1 cellular context compared by ENCODE assay signal in the genomic region with DNA sequence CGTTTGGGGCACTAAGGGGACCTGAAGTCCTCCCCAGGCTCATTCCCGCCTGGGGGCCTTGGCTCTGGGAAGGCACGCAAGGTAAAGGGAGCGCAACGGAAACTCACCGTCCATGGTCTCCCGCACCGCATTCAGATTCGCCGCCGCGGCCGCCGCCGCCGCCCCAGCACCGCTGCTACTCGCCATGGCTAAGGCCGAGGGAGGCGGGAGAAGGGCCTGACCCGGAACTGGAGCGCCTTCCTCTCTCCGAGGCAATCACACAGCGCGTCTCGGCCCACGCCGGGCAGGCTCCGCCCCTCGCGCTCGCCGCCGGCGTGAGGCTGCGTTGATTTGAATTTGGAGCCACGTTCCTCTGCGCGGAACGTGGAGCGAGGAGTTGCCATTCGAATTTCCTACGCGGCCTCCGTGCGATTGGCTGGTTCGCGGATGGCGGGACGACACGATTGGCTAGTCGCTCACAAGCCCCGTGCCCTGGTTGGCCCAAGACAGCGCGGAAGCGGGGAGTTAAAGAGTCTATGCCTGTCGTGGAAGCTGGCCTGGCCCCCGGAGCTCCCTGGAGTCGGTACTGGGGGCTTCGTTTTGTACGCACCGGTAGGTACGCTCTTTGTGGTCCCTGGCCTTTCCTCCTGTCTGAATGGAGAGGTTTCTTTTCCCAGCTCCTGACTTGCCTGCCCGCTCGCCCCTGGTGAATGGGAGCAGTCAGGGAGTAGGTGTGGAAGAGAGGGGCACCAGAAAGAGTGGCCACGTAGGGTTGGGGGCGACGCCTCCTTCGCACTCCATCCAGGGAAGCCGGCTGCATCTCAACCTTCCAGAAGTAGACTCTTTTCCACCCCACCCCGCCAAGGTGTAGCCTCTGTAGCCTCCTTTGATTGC.
A peak's percentile ranks its signal among the peaks of the same experiment; 100 is the strongest.
TF ChIP-seq lines count a peak whose summit lies in the region.

A gene (plus strand): TSS at position 507 of the 873 bp plus-strand sequence. CDS start 1,018 bp downstream, outside the sequence.
A gene with protein sequence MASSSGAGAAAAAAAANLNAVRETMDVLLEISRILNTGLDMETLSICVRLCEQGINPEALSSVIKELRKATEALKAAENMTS (minus strand): TSS at position 213 of the 873 bp plus-strand sequence. CDS start 27 bp downstream, at position 186.

TF ChIP-seq in HEK293, 187 proteins besides CTCF, POLR2A, EP300 and RAD21 (continued from another document):
- TF ChIP-seq, protein P1, sequence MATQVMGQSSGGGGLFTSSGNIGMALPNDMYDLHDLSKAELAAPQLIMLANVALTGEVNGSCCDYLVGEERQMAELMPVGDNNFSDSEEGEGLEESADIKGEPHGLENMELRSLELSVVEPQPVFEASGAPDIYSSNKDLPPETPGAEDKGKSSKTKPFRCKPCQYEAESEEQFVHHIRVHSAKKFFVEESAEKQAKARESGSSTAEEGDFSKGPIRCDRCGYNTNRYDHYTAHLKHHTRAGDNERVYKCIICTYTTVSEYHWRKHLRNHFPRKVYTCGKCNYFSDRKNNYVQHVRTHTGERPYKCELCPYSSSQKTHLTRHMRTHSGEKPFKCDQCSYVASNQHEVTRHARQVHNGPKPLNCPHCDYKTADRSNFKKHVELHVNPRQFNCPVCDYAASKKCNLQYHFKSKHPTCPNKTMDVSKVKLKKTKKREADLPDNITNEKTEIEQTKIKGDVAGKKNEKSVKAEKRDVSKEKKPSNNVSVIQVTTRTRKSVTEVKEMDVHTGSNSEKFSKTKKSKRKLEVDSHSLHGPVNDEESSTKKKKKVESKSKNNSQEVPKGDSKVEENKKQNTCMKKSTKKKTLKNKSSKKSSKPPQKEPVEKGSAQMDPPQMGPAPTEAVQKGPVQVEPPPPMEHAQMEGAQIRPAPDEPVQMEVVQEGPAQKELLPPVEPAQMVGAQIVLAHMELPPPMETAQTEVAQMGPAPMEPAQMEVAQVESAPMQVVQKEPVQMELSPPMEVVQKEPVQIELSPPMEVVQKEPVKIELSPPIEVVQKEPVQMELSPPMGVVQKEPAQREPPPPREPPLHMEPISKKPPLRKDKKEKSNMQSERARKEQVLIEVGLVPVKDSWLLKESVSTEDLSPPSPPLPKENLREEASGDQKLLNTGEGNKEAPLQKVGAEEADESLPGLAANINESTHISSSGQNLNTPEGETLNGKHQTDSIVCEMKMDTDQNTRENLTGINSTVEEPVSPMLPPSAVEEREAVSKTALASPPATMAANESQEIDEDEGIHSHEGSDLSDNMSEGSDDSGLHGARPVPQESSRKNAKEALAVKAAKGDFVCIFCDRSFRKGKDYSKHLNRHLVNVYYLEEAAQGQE (tag by site-specific recombination; IDR thresholded peaks at IDR 0.05): no peak
- TF ChIP-seq ZNF664 (tag by site-specific recombination; IDR thresholded peaks at IDR 0.05) (no peak), MYNN (tag by site-specific recombination; IDR thresholded peaks at IDR 0.05; ENCODE audit: borderline replicate concordance) (no peak), ZNF335 (tag by site-specific recombination; conservative IDR thresholded peaks at IDR 0.05) (peak; percentile 77), ZNF416 (tag by site-specific recombination; IDR thresholded peaks at IDR 0.05) (no peak), ZBTB48 (tag by site-specific recombination; IDR thresholded peaks at IDR 0.05) (no peak; the same call in none of the 2 replicates)
- TF ChIP-seq, protein P2, sequence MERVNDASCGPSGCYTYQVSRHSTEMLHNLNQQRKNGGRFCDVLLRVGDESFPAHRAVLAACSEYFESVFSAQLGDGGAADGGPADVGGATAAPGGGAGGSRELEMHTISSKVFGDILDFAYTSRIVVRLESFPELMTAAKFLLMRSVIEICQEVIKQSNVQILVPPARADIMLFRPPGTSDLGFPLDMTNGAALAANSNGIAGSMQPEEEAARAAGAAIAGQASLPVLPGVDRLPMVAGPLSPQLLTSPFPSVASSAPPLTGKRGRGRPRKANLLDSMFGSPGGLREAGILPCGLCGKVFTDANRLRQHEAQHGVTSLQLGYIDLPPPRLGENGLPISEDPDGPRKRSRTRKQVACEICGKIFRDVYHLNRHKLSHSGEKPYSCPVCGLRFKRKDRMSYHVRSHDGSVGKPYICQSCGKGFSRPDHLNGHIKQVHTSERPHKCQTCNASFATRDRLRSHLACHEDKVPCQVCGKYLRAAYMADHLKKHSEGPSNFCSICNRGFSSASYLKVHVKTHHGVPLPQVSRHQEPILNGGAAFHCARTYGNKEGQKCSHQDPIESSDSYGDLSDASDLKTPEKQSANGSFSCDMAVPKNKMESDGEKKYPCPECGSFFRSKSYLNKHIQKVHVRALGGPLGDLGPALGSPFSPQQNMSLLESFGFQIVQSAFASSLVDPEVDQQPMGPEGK (tag by site-specific recombination; IDR thresholded peaks at IDR 0.05): peak; percentile 67
- TF ChIP-seq, protein P3, sequence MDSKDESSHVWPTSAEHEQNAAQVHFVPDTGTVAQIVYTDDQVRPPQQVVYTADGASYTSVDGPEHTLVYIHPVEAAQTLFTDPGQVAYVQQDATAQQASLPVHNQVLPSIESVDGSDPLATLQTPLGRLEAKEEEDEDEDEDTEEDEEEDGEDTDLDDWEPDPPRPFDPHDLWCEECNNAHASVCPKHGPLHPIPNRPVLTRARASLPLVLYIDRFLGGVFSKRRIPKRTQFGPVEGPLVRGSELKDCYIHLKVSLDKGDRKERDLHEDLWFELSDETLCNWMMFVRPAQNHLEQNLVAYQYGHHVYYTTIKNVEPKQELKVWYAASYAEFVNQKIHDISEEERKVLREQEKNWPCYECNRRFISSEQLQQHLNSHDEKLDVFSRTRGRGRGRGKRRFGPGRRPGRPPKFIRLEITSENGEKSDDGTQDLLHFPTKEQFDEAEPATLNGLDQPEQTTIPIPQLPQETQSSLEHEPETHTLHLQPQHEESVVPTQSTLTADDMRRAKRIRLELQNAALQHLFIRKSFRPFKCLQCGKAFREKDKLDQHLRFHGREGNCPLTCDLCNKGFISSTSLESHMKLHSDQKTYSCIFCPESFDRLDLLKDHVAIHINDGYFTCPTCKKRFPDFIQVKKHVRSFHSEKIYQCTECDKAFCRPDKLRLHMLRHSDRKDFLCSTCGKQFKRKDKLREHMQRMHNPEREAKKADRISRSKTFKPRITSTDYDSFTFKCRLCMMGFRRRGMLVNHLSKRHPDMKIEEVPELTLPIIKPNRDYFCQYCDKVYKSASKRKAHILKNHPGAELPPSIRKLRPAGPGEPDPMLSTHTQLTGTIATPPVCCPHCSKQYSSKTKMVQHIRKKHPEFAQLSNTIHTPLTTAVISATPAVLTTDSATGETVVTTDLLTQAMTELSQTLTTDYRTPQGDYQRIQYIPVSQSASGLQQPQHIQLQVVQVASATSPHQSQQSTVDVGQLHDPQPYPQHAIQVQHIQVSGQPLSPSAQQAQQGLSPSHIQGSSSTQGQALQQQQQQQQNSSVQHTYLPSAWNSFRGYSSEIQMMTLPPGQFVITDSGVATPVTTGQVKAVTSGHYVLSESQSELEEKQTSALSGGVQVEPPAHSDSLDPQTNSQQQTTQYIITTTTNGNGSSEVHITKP (tag by site-specific recombination; IDR thresholded peaks at IDR 0.05): peak; percentile 20; the same call in 1 of the 2 replicates
- TF ChIP-seq, protein P4, sequence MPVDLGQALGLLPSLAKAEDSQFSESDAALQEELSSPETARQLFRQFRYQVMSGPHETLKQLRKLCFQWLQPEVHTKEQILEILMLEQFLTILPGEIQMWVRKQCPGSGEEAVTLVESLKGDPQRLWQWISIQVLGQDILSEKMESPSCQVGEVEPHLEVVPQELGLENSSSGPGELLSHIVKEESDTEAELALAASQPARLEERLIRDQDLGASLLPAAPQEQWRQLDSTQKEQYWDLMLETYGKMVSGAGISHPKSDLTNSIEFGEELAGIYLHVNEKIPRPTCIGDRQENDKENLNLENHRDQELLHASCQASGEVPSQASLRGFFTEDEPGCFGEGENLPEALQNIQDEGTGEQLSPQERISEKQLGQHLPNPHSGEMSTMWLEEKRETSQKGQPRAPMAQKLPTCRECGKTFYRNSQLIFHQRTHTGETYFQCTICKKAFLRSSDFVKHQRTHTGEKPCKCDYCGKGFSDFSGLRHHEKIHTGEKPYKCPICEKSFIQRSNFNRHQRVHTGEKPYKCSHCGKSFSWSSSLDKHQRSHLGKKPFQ (tag by site-specific recombination; IDR thresholded peaks at IDR 0.05): no peak
